ENCODE assay signal across 19 cellular contexts in the genomic region with DNA sequence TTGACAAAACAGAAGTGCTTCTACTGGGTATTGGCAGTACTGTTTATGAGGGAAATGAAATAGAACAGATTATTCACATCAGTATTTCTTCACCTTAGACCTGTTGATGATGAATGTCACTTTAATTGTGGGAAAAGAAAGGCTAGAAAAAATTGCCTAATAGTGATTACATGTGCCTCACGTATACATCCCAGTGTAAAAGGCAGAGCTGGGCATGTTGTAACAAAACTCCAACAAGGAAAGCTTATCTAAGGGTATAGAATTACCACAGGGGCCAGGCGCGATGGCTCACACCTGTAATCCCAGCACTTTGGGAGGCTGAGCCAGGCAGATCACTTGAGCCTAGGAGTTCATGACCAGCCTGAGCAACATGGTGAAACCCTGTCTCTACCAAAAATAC.
"Had no signal": no experiment of that assay in that cellular context is flagged by ENCODE, and none has a peak within 500 bp of the region (broad histone marks: within the 10 kb centered on the region; RNA-seq: fewer than 3 reads in every experiment).

No MANE protein-coding gene starts in this region.

- H3K4me1 ChIP-seq: parathyroid adenoma had no signal

- DNase-seq: activated CD4-positive, alpha-beta T cell treated with anti-CD3 and anti-CD28 coated beads for 1 hour; activated CD4-positive, alpha-beta T cell treated with anti-CD3 and anti-CD28 coated beads, Interleukin-2, amount 50 U/mL, for 4 hours; activated naive CD4-positive, alpha-beta T cell treated with Interleukin-2 at 50 U/mL for 16 hours; anterior cingulate cortex; brain microvascular endothelial cell; dermis blood vessel endothelial cell; effector memory CD8-positive, alpha-beta T cell; hippocampal formation; kidney; left lung; mucosa of descending colon; naive thymus-derived CD4-positive, alpha-beta T cell; stimulated activated CD4-positive, alpha-beta T cell treated with anti-CD3 and anti-CD28 coated beads, Interleukin-1b, Interleukin-23, amount 100 ng/mL, for 48 hours; stimulated activated naive CD8-positive, alpha-beta T cell treated with anti-CD3 and anti-CD28 coated beads, Interleukin-15, amount 100 ng/mL, for 72 hours had no signal

- H3K9me3 Mint-ChIP-seq: activated T-helper 17 cell treated with anti-CD3 and anti-CD28 coated beads, Interleukin-2, amount 50 U/mL, for 72 hours; effector memory CD8-positive, alpha-beta T cell; memory B cell; naive thymus-derived CD4-positive, alpha-beta T cell; stimulated activated naive CD8-positive, alpha-beta T cell treated with anti-CD3 and anti-CD28 coated beads, Interleukin-15, amount 100 ng/mL, for 72 hours; type B pancreatic cell had no signal

- H3K9me3 ChIP-seq: left lung, mucosa of descending colon, neutrophil had no signal

- H3K27me3 Mint-ChIP-seq: activated T-helper 17 cell treated with anti-CD3 and anti-CD28 coated beads, Interleukin-2, amount 50 U/mL, for 72 hours; effector memory CD8-positive, alpha-beta T cell; memory B cell; naive thymus-derived CD4-positive, alpha-beta T cell; stimulated activated naive CD8-positive, alpha-beta T cell treated with anti-CD3 and anti-CD28 coated beads, Interleukin-15, amount 100 ng/mL, for 72 hours; type B pancreatic cell had no signal

- H3K4me3 ChIP-seq: left lung, mucosa of descending colon had no signal

- H3K27ac ChIP-seq: brain microvascular endothelial cell, left lung, parathyroid adenoma had no signal

- H3K27ac Mint-ChIP-seq: activated T-helper 17 cell treated with anti-CD3 and anti-CD28 coated beads, Interleukin-2, amount 50 U/mL, for 72 hours; effector memory CD8-positive, alpha-beta T cell; memory B cell; stimulated activated naive CD8-positive, alpha-beta T cell treated with anti-CD3 and anti-CD28 coated beads, Interleukin-15, amount 100 ng/mL, for 72 hours; type B pancreatic cell had no signal

- H3K4me3 Mint-ChIP-seq: activated T-helper 17 cell treated with anti-CD3 and anti-CD28 coated beads, Interleukin-2, amount 50 U/mL, for 72 hours; effector memory CD8-positive, alpha-beta T cell; memory B cell; naive thymus-derived CD4-positive, alpha-beta T cell; stimulated activated naive CD8-positive, alpha-beta T cell treated with anti-CD3 and anti-CD28 coated beads, Interleukin-15, amount 100 ng/mL, for 72 hours; type B pancreatic cell had no signal

- ATAC-seq: activated T-helper 17 cell treated with anti-CD3 and anti-CD28 coated beads, Interleukin-2, amount 50 U/mL, for 72 hours; effector memory CD8-positive, alpha-beta T cell; left lung; mucosa of descending colon; naive thymus-derived CD4-positive, alpha-beta T cell; stimulated activated naive CD8-positive, alpha-beta T cell treated with anti-CD3 and anti-CD28 coated beads, Interleukin-15, amount 100 ng/mL, for 72 hours had no signal
